1 cellular context compared by ENCODE assay signal in genomic region chr5:179698935-179699639, GRCh38.
TF ChIP-seq lines count a peak whose summit lies in the region.

TSS of gene CANX (plus strand) at chr5:179698967. CDS start at chr5:179705682, 6,715 bp downstream.

TF ChIP-seq in HepG2, 621 proteins besides CTCF, POLR2A, EP300 and RAD21 (continued from another document and continues in another):
- TF ChIP-seq, protein P1, sequence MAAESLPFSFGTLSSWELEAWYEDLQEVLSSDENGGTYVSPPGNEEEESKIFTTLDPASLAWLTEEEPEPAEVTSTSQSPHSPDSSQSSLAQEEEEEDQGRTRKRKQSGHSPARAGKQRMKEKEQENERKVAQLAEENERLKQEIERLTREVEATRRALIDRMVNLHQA (CRISPR knock-in tag; IDR thresholded peaks at IDR 0.05) = no peak
- TF ChIP-seq ZNF550 (CRISPR knock-in tag; IDR thresholded peaks at IDR 0.05; ENCODE audit: borderline replicate concordance) = no peak
- no peak for TF ChIP-seq ZBTB10 (CRISPR knock-in tag; IDR thresholded peaks at IDR 0.05; ENCODE audit: borderline replicate concordance)
- TF ChIP-seq, protein P2, sequence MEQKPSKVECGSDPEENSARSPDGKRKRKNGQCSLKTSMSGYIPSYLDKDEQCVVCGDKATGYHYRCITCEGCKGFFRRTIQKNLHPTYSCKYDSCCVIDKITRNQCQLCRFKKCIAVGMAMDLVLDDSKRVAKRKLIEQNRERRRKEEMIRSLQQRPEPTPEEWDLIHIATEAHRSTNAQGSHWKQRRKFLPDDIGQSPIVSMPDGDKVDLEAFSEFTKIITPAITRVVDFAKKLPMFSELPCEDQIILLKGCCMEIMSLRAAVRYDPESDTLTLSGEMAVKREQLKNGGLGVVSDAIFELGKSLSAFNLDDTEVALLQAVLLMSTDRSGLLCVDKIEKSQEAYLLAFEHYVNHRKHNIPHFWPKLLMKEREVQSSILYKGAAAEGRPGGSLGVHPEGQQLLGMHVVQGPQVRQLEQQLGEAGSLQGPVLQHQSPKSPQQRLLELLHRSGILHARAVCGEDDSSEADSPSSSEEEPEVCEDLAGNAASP (CRISPR knock-in tag; IDR thresholded peaks at IDR 0.05; ENCODE audit: borderline replicate concordance) = peak; percentile 24; the same call in 1 of the 2 replicates
- TF ChIP-seq ZNF574 (CRISPR knock-in tag; IDR thresholded peaks at IDR 0.05) = no peak
- no peak for TF ChIP-seq ZNF569 (CRISPR knock-in tag; IDR thresholded peaks at IDR 0.05; ENCODE audit: borderline replicate concordance)
- TF ChIP-seq ZNF577 (CRISPR knock-in tag; IDR thresholded peaks at IDR 0.05; ENCODE audit: borderline replicate concordance, low read depth) = no peak
- no peak for TF ChIP-seq RNF219 (CRISPR knock-in tag; IDR thresholded peaks at IDR 0.05)
- peak; percentile 75; the same call in 1 of the 2 replicates for TF ChIP-seq ZNF414 (CRISPR knock-in tag; IDR thresholded peaks at IDR 0.05)
- TF ChIP-seq ATF2 (CRISPR knock-in tag; IDR thresholded peaks at IDR 0.05) = no peak
- TF ChIP-seq ZNF362 (CRISPR knock-in tag; IDR thresholded peaks at IDR 0.05; ENCODE audit: borderline replicate concordance) = peak; percentile 25; the same call in 1 of the 2 replicates
- TF ChIP-seq DBP (CRISPR knock-in tag; IDR thresholded peaks at IDR 0.05; ENCODE audit: not compliant biosample characterization) = no peak
- no peak; the same call in 1 of the 2 replicates for TF ChIP-seq ZBTB49 (CRISPR knock-in tag; IDR thresholded peaks at IDR 0.05; ENCODE audit: borderline replicate concordance)
- no peak; the same call in 1 of the 2 replicates for TF ChIP-seq NCOR1 (IDR thresholded peaks at IDR 0.05; ENCODE audit: borderline replicate concordance, low read length)
- TF ChIP-seq SP140L (CRISPR knock-in tag; IDR thresholded peaks at IDR 0.05; ENCODE audit: borderline replicate concordance) = no peak
- TF ChIP-seq ZNF232 (CRISPR knock-in tag; IDR thresholded peaks at IDR 0.05; ENCODE audit: borderline replicate concordance) = peak; percentile 59; the same call in 1 of the 2 replicates
- TF ChIP-seq ZNF816 (CRISPR knock-in tag; IDR thresholded peaks at IDR 0.05; ENCODE audit: borderline replicate concordance) = no peak
- TF ChIP-seq, protein P3, sequence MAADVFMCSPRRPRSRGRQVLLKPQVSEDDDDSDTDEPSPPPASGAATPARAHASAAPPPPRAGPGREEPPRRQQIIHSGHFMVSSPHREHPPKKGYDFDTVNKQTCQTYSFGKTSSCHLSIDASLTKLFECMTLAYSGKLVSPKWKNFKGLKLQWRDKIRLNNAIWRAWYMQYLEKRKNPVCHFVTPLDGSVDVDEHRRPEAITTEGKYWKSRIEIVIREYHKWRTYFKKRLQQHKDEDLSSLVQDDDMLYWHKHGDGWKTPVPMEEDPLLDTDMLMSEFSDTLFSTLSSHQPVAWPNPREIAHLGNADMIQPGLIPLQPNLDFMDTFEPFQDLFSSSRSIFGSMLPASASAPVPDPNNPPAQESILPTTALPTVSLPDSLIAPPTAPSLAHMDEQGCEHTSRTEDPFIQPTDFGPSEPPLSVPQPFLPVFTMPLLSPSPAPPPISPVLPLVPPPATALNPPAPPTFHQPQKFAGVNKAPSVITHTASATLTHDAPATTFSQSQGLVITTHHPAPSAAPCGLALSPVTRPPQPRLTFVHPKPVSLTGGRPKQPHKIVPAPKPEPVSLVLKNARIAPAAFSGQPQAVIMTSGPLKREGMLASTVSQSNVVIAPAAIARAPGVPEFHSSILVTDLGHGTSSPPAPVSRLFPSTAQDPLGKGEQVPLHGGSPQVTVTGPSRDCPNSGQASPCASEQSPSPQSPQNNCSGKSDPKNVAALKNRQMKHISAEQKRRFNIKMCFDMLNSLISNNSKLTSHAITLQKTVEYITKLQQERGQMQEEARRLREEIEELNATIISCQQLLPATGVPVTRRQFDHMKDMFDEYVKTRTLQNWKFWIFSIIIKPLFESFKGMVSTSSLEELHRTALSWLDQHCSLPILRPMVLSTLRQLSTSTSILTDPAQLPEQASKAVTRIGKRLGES (CRISPR knock-in tag; IDR thresholded peaks at IDR 0.05; ENCODE audit: borderline replicate concordance) = no peak
- TF ChIP-seq ZNF660 (CRISPR knock-in tag; IDR thresholded peaks at IDR 0.05; ENCODE audit: borderline replicate concordance, low read depth) = no peak
- TF ChIP-seq PATZ1 (CRISPR knock-in tag; IDR thresholded peaks at IDR 0.05) = peak; percentile 10; the same call in 1 of the 2 replicates
- TF ChIP-seq MEIS2 (CRISPR knock-in tag; IDR thresholded peaks at IDR 0.05) = no peak
- 0 out of 2 replicates have a peak, but pooled peaks have one; percentile 21 for TF ChIP-seq ZNF12 (CRISPR knock-in tag; IDR thresholded peaks at IDR 0.05)
